Comparison of ENCODE assay signal across 9 cellular contexts in the genomic region with DNA sequence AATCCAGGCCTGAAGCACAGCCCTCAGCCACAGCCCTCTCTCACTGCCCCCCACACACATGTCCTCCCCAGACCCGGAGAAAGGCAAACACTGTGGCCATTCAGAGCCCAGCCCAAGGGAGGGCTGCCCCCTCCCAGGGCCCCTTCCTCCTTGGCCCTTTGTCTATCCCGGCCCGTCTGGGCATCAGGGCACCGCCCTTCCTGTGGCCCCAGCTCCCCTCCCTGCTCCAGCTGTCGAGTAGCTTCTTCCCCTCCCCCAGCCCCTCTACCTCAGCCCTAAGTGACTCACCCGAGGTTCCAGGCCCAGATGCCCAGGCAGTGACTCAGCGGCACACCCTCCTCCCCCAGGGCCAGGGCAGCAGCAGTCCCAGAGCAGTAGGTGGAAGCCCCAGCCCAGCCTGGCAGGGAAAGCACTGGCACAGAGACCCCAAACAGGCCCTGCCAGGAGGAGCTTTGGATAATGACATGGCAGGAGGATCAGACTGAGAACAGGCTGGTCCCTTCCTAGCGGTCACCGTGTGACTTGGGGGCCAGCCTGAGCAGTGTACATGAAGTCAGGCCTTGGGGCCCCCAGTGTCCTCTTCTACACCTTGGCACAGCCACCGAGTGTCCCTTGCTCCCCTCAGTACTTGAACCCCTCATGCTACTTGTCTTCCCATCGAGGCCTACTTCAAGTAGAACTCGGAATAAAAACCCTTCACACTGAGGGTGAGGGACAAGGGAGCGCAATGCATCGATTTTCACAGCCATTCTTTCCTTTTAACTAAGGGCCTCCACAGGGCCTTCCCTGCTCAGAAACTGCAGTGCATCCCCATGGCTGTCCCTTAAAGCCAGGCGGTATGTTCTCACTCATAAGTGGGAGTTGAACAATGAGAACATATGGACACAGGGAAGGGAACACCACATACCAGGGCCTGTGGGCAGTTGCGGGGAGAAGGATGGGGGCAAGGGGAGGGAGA. TPM values are rescaled to one million over a fixed set of nuclear protein-coding genes. Genes with fewer than 3 reads are reported as not detected.
DNase-seq lines count a peak whose midpoint lies in the region; ATAC-seq, FAIRE-seq and TF ChIP-seq lines count a peak whose summit lies in the region.
"Had no signal": no experiment of that assay in that cellular context is flagged by ENCODE, and none has a peak within 500 bp of the region (broad histone marks: within the 10 kb centered on the region; RNA-seq: fewer than 3 reads in every experiment).

No MANE protein-coding gene starts in this region.

- H2BK15ac ChIP-seq in IMR-90 (ENCODE audit: low read depth, low read length), result peak overlapping the region; percentile 99

- peak overlapping the region; percentile 100 for H3K14ac ChIP-seq in IMR-90 (replicated peaks; ENCODE audit: low read depth, low read length)

- CTCF ChIA-PET in IMR-90 (lab: Yijun Ruan, JAX), result interaction anchor here (1.5 kb wide), 1 partner anchor 32 kb away, joined by 13 read pairs; no protein-coding TSS in a partner anchor

- peak overlapping the region; percentile 99 for H4K5ac ChIP-seq in IMR-90 (ENCODE audit: low read depth, low read length)

- peak overlapping the region; percentile 100 for H2AK9ac ChIP-seq in IMR-90 (replicated peaks; ENCODE audit: low read depth, low read length, poor library complexity)

- H3K9me3 ChIP-seq in IMR-90 (ENCODE audit: control insufficient read depth, insufficient read depth, low read length) (no peaks in the 10 kb centered on the region), pancreas (no peaks in the 10 kb centered on the region), thyroid gland (no peaks in the 10 kb centered on the region)

- no peaks in the 10 kb centered on the region for H3K36me3 Mint-ChIP-seq in activated naive CD4-positive, alpha-beta T cell treated with anti-CD3 and anti-CD28 coated beads, Interleukin-2, amount 50 U/mL, for 72 hours
- no peaks in the 10 kb centered on the region for H3K36me3 Mint-ChIP-seq in glutamatergic neuron (ENCODE audit: unreplicated experiment)

- H2BK5ac ChIP-seq in IMR-90 (ENCODE audit: low read depth, low read length, poor library complexity, severe bottlenecking), result peak overlapping the region; percentile 98

- WGBS in IMR-90 (ENCODE audit: extremely low coverage in 2 of 2, insufficient read length in 1 of 2), 2 experiments, result 11% methylated on average over 7 of the region's 16 CpGs; no CpG with 5 or more reads in 1 of the 2 experiments
- 60 to 63% methylated on average over 16 of the region's 16 CpGs for WGBS in pancreas, 2 donors
- WGBS in thyroid gland, 2 donors, result 33 to 38% methylated on average over 15 to 16 of the region's 16 CpGs

- peaks cover 28% of the 10 kb centered on the region for H3K9me1 ChIP-seq in IMR-90 (ENCODE audit: insufficient read depth, low read length)

- H3K4me1 Mint-ChIP-seq in glutamatergic neuron (ENCODE audit: low read depth, unreplicated experiment), result peaks cover 30% of the 10 kb centered on the region

- peak overlapping the region; percentile 100 for H2BK20ac ChIP-seq in IMR-90 (ENCODE audit: low read depth, low read length)

- no TSS peak for BruUV-seq in IMR-90 (replicated peaks; lab: Mats Ljungman, UMichigan)

- peak overlapping the region; percentile 100 for H3K23ac ChIP-seq in IMR-90 (ENCODE audit: low read depth, low read length)

- H3K27ac ChIP-seq in IMR-90 (ENCODE audit: insufficient read depth, low read length), result peak overlapping the region; percentile 94
- peak overlapping the region; percentile 62 to 90 (median 78) for H3K27ac ChIP-seq in pancreas
- peak overlapping the region; percentile 96 to 99 (median 99) for H3K27ac ChIP-seq in thyroid gland

- no peaks in the 10 kb centered on the region for H4K20me1 ChIP-seq in IMR-90 (ENCODE audit: insufficient read depth, low read length)

- TF ChIP-seq CTCF in IMR-90 (conservative IDR thresholded peaks at IDR 0.05; ENCODE audit: low read depth, low read length) (no peak), glutamatergic neuron (IDR thresholded peaks at IDR 0.05; ENCODE audit: partially characterized antibody, unreplicated experiment) (no peak), pancreas (IDR thresholded peaks at IDR 0.05) (no peak), thyroid gland (IDR thresholded peaks at IDR 0.05) (no peak)

- H3K4ac ChIP-seq in IMR-90 (ENCODE audit: low read depth, low read length), result peak overlapping the region; percentile 100

- H3K4me1 ChIP-seq in IMR-90 (ENCODE audit: control insufficient read depth, insufficient read depth, low read length) (peaks cover 31% of the 10 kb centered on the region), pancreas (peaks cover 0 to 24% (median 0%) of the 10 kb centered on the region in 3 donors), thyroid gland (peaks cover 33 to 60% of the 10 kb centered on the region in 2 donors)

- H3K27ac Mint-ChIP-seq in activated naive CD4-positive, alpha-beta T cell treated with anti-CD3 and anti-CD28 coated beads, Interleukin-2, amount 50 U/mL, for 72 hours, result peak overlapping the region; percentile 91 to 96
- peak overlapping the region; percentile 87 for H3K27ac Mint-ChIP-seq in glutamatergic neuron (ENCODE audit: unreplicated experiment)

- dilution Hi-C loops in IMR-90 (cut with HindIII; ENCODE audit: low sequenced_read_pairs, unreplicated experiment), result no loop called here

- no peak overlapping the region for H3K4me3 ChIP-seq in IMR-90 (ENCODE audit: insufficient read depth, low read depth, low read length)
- no peak overlapping the region for H3K4me3 ChIP-seq in pancreas
- no peak overlapping the region for H3K4me3 ChIP-seq in thyroid gland (replicated peaks in 1 of 3)

- H3K79me1 ChIP-seq in IMR-90 (ENCODE audit: low read depth in 1 of 2, low read length in 2 of 2), result peaks cover 4 to 49% of the 10 kb centered on the region in 2 experiments; a peak in 3 of 4 replicates

- in situ Hi-C loops in IMR-90 (cut with MboI; ENCODE audit: low sequenced_read_pairs), result loop anchor here (5.0 to 10.0 kb wide), 2 partner anchors 34 to 52 kb away; no protein-coding TSS in a partner anchor

- intact Hi-C loops in IMR-90 (cut with micrococcal nuclease) (loop anchor here (2.0 kb wide), 1 partner anchor 18 kb away; the partner anchor contains the start of gene S100A3), pancreas (cut with DNase I) (no loop called here), thyroid gland (cut with DNase I) (no loop called here)

- POLR2A ChIA-PET in IMR-90 (lab: Charles Lee; ENCODE audit: unreplicated experiment), result interaction anchor here (0.5 to 1.6 kb wide), 10 partner anchors 12 to 153 kb away, joined by 3 to 34 read pairs (median 4); partner anchors contain the start of genes S100A13, S100A5 and S100A6

- FAIRE-seq in pancreas (lab: Jason Lieb, UNC), result no peak

- peak overlapping the region; percentile 66 for H3K9ac ChIP-seq in IMR-90 (ENCODE audit: low read depth, low read length)

- peak overlapping the region; percentile 100 for H2BK120ac ChIP-seq in IMR-90 (ENCODE audit: low read depth, low read length)

- peak overlapping the region; percentile 76 for H2AFZ ChIP-seq in IMR-90 (replicated peaks; ENCODE audit: low read length, poor library complexity)

- H3K4me2 ChIP-seq in IMR-90 (ENCODE audit: low read depth, low read length), result peak overlapping the region; percentile 25

- peak overlapping the region; percentile 100 for H4K91ac ChIP-seq in IMR-90 (ENCODE audit: insufficient read depth, low read depth, low read length)

- no peak overlapping the region for H3K4me3 Mint-ChIP-seq in glutamatergic neuron (ENCODE audit: unreplicated experiment)

- TF ChIP-seq RAD21 in IMR-90 (IDR thresholded peaks at IDR 0.05; ENCODE audit: low read length), result peak; percentile 35; the same call in 1 of the 2 replicates

- H2AK5ac ChIP-seq in IMR-90 (ENCODE audit: low read depth, low read length), result peak overlapping the region; percentile 100

- peak; percentile 68 for TF ChIP-seq POLR2A in IMR-90 (IDR thresholded peaks at IDR 0.05; ENCODE audit: low read depth, low read length)
- TF ChIP-seq POLR2A in thyroid gland (IDR thresholded peaks at IDR 0.05), result peak; percentile 12 to 82

- H3K9me3 Mint-ChIP-seq in activated naive CD4-positive, alpha-beta T cell treated with anti-CD3 and anti-CD28 coated beads, Interleukin-2, amount 50 U/mL, for 72 hours, result no peaks in the 10 kb centered on the region
- peaks cover 8% of the 10 kb centered on the region for H3K9me3 Mint-ChIP-seq in glutamatergic neuron (ENCODE audit: unreplicated experiment)

- peaks cover 10% of the 10 kb centered on the region for H3K27me3 Mint-ChIP-seq in glutamatergic neuron (ENCODE audit: unreplicated experiment)

- peak overlapping the region; percentile 99 for H3K56ac ChIP-seq in IMR-90 (ENCODE audit: extremely low read depth, insufficient read depth, low read length)

- DNase-seq in ELF-1 (ENCODE audit: low read depth, low spot score), result peak; percentile 95
- DNase-seq in IMR-90, result peak; percentile 99
- DNase-seq in SKM-1 treated with dmso at 0.1 percent for 144 hours (lab: John Stamatoyannopoulos, UW; ENCODE audit: unreplicated experiment), result peak; percentile 93
- peak; percentile 84 to 91 for DNase-seq in activated naive CD4-positive, alpha-beta T cell treated with anti-CD3 and anti-CD28 coated beads, Interleukin-2, amount 50 U/mL, for 72 hours (ENCODE audit: low spot score in 2 of 2)
- peak; percentile 60 for DNase-seq in glutamatergic neuron
- DNase-seq in pancreas, result peak; percentile 79 to 95 (median 88)
- DNase-seq in thyroid gland, result peak; percentile 99

- peak overlapping the region; percentile 97 to 100 for H4K8ac ChIP-seq in IMR-90 (ENCODE audit: low read depth in 2 of 2, low read length in 2 of 2)

- H3K18ac ChIP-seq in IMR-90 (ENCODE audit: low read depth, low read length), result peak overlapping the region; percentile 98

- H3K27me3 ChIP-seq in IMR-90 (ENCODE audit: control insufficient read depth, insufficient read depth, low read length) (no peaks in the 10 kb centered on the region), pancreas (no peaks in the 10 kb centered on the region), thyroid gland (no peaks in the 10 kb centered on the region)

- H3K36me3 ChIP-seq in IMR-90 (ENCODE audit: control insufficient read depth, insufficient read depth, low read length), result no peaks in the 10 kb centered on the region
- no peaks in the 10 kb centered on the region for H3K36me3 ChIP-seq in pancreas
- H3K36me3 ChIP-seq in thyroid gland, result no peaks in the 10 kb centered on the region

- ATAC-seq in IMR-90 (ENCODE audit: low read depth), result peak; percentile 85
- ATAC-seq in activated naive CD4-positive, alpha-beta T cell treated with anti-CD3 and anti-CD28 coated beads, Interleukin-2, amount 50 U/mL, for 72 hours, result peak; percentile 85
- ATAC-seq in pancreas, result peak; percentile 88 to 93 (median 90)
- no peak for ATAC-seq in HG02884 (IDR thresholded peaks at IDR 0.05; ENCODE audit: unreplicated experiment)

RNA-seq across cellular contexts. Expression of gene S100A2, which starts 1.0 kb away (rescaled TPM):
- total RNA-seq in IMR-90 (2012; rRNA removed) (3.6 and 4.4 TPM in 2 replicates), glutamatergic neuron (ENCODE audit: unreplicated experiment) (1.1 TPM), pancreas (1 to 10 TPM in 1 of 6 donors, under 1 TPM in 3, not detected in 2; 0.60 to 2.1 (median 0.68) TPM), thyroid gland (10 to 100 TPM in 1 of 4 donors, 1 to 10 TPM in 3; 2.6 to 10.1 (median 5.9) TPM)
- polyA plus RNA-seq in IMR-90 (2012; rRNA removed) (7.9 and 9.5 TPM in 2 replicates), pancreas (1 to 10 TPM; 1.9 to 2.8 TPM)
- 6.2 and 11.3 TPM in 2 replicates for polyA plus RNA-seq in IMR-90 (2012; cell fraction: cytosol; rRNA removed)
- polyA plus RNA-seq in IMR-90 (2012; cell fraction: nucleus; rRNA removed; ENCODE audit: low replicate concordance), result 5.1 TPM in 2 replicates
- 1 to 10 TPM; 1.0 to 7.8 TPM for total RNA-seq in activated naive CD4-positive, alpha-beta T cell treated with anti-CD3 and anti-CD28 coated beads, Interleukin-2, amount 50 U/mL, for 72 hours
- polyA plus RNA-seq: neural cell had no signal

RNA-seq across cellular contexts. Expression of gene S100A3, which starts 17.6 kb away (rescaled TPM):
- total RNA-seq in IMR-90 (2012; rRNA removed), result 1.4 and 2.9 TPM in 2 replicates
- 4.5 and 6.2 TPM in 2 replicates for polyA plus RNA-seq in IMR-90 (2012; rRNA removed)
- polyA plus RNA-seq in IMR-90 (2012; cell fraction: cytosol; rRNA removed), result 5.1 and 8.9 TPM in 2 replicates
- polyA plus RNA-seq in IMR-90 (2012; cell fraction: nucleus; rRNA removed; ENCODE audit: low replicate concordance), result 3.3 and 5.1 TPM in 2 replicates
- not detected for total RNA-seq in activated naive CD4-positive, alpha-beta T cell treated with anti-CD3 and anti-CD28 coated beads, Interleukin-2, amount 50 U/mL, for 72 hours
- not detected for total RNA-seq in glutamatergic neuron (ENCODE audit: unreplicated experiment)
- total RNA-seq in pancreas, result under 1 TPM in 3 of 6 donors, not detected in 3; 0.20 to 0.70 (median 0.66) TPM
- polyA plus RNA-seq in pancreas, result 1 to 10 TPM in 1 of 2 donors, under 1 TPM in 1; 0.38 to 1.1 TPM
- 1 to 10 TPM in 1 of 4 donors, under 1 TPM in 1, not detected in 2; 0.83 to 1.7 TPM for total RNA-seq in thyroid gland
- polyA plus RNA-seq: neural cell had no signal

RNA-seq across cellular contexts. Expression of gene S100A4, which starts 21.1 kb away (rescaled TPM):
- total RNA-seq in IMR-90 (2012; rRNA removed), result 5.6 and 7.5 TPM in 2 replicates
- polyA plus RNA-seq in IMR-90 (2012; rRNA removed), result 15.0 and 16.6 TPM in 2 replicates
- 17.1 and 25.7 TPM in 2 replicates for polyA plus RNA-seq in IMR-90 (2012; cell fraction: cytosol; rRNA removed)
- 3.3 and 5.2 TPM in 2 replicates for polyA plus RNA-seq in IMR-90 (2012; cell fraction: nucleus; rRNA removed; ENCODE audit: low replicate concordance)
- 100 to 1,000 TPM; 186 to 368 TPM for total RNA-seq in activated naive CD4-positive, alpha-beta T cell treated with anti-CD3 and anti-CD28 coated beads, Interleukin-2, amount 50 U/mL, for 72 hours
- 4.7 TPM for total RNA-seq in glutamatergic neuron (ENCODE audit: unreplicated experiment)
- 10 to 100 TPM in 4 of 6 donors, 1 to 10 TPM in 2; 5.0 to 40.9 (median 24.4) TPM for total RNA-seq in pancreas
- 100 to 1,000 TPM in 1 of 2 donors, 10 to 100 TPM in 1; 88.6 to 149 TPM for polyA plus RNA-seq in pancreas
- 100 to 1,000 TPM in 2 of 4 donors, 10 to 100 TPM in 2; 57.3 to 251 (median 133) TPM for total RNA-seq in thyroid gland
- polyA plus RNA-seq: neural cell had no signal

RNA-seq across cellular contexts. Expression of gene S100A5, which starts 26.0 kb away (rescaled TPM):
- total RNA-seq in IMR-90 (2012; rRNA removed) (0.56 TPM in 1 of 2 replicates, not detected in the other), glutamatergic neuron (ENCODE audit: unreplicated experiment) (not detected), pancreas (not detected), thyroid gland (10 to 100 TPM in 1 of 4 donors, 1 to 10 TPM in 3; 2.2 to 12.6 (median 6.5) TPM)
- polyA plus RNA-seq in IMR-90 (2012; rRNA removed) (0.27 and 0.55 TPM in 2 replicates), pancreas (not detected)
- polyA plus RNA-seq in IMR-90 (2012; cell fraction: cytosol; rRNA removed), result 1.1 TPM in 1 of 2 replicates, not detected in the other
- not detected in 2 replicates for polyA plus RNA-seq in IMR-90 (2012; cell fraction: nucleus; rRNA removed; ENCODE audit: low replicate concordance)
- total RNA-seq in activated naive CD4-positive, alpha-beta T cell treated with anti-CD3 and anti-CD28 coated beads, Interleukin-2, amount 50 U/mL, for 72 hours, result 1 to 10 TPM; 2.0 to 3.9 TPM
- polyA plus RNA-seq: neural cell had no signal

RNA-seq across cellular contexts. Expression of gene S100A6, which starts 30.9 kb away (rescaled TPM):
- total RNA-seq in IMR-90 (2012; rRNA removed) (373 and 555 TPM in 2 replicates), glutamatergic neuron (ENCODE audit: unreplicated experiment) (41.9 TPM), pancreas (100 to 1,000 TPM in 2 of 6 donors, 10 to 100 TPM in 4; 21.4 to 264 (median 61.8) TPM), thyroid gland (100 to 1,000 TPM; 128 to 573 (median 360) TPM)
- polyA plus RNA-seq in IMR-90 (2012; rRNA removed) (1,755 and 2,394 TPM in 2 replicates), pancreas (100 to 1,000 TPM; 304 to 495 TPM)
- polyA plus RNA-seq in IMR-90 (2012; cell fraction: cytosol; rRNA removed), result 755 and 1,450 TPM in 2 replicates
- 227 and 313 TPM in 2 replicates for polyA plus RNA-seq in IMR-90 (2012; cell fraction: nucleus; rRNA removed; ENCODE audit: low replicate concordance)
- 100 to 1,000 TPM; 260 to 445 TPM for total RNA-seq in activated naive CD4-positive, alpha-beta T cell treated with anti-CD3 and anti-CD28 coated beads, Interleukin-2, amount 50 U/mL, for 72 hours
- polyA plus RNA-seq: neural cell had no signal
